ENCODE assay signal across 1 cellular context in the genomic region with DNA sequence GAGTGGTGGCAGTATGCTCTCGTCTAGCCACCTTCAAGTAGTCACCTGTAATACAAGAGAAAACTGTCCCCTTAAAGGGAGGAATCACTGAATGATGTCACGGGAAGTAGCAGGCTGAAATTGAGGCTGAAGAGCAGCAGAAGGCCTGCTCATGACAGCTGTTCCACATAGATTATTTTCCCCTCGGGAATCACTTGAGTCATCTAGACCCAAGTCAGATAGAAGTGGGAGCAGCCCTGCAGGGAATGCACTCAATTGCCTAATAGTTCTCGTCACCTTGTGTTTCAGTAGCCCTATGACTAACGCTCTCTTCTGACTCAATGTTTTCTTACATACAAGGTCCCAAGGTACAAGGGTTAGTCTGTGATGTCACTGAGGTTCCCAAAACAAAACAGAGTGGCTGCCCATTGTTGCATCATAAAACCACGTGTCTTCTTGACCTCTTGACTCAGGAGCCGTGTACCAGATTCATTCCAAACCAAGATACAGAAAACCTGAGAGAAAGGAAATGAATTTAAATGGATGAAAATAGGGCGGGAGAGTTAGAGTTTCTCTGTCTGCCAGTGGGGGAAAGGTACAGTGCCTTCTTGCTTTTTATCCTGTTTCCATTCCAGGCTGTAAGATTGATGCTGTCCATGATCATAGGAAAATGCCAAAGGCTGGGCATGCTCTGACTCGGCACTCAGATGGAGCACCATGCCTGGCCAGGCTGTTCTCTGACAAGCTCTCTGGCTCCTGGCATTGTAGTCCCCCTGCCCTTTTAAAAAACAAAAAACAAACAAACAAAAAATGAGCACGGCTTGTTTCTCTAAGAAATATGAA.
TF ChIP-seq lines count a peak whose summit lies in the region.

No MANE protein-coding gene starts in this region.

TF ChIP-seq in HepG2, 621 proteins besides CTCF, POLR2A, EP300 and RAD21 (continued from another document and continues in another):
- TF ChIP-seq, protein P1, sequence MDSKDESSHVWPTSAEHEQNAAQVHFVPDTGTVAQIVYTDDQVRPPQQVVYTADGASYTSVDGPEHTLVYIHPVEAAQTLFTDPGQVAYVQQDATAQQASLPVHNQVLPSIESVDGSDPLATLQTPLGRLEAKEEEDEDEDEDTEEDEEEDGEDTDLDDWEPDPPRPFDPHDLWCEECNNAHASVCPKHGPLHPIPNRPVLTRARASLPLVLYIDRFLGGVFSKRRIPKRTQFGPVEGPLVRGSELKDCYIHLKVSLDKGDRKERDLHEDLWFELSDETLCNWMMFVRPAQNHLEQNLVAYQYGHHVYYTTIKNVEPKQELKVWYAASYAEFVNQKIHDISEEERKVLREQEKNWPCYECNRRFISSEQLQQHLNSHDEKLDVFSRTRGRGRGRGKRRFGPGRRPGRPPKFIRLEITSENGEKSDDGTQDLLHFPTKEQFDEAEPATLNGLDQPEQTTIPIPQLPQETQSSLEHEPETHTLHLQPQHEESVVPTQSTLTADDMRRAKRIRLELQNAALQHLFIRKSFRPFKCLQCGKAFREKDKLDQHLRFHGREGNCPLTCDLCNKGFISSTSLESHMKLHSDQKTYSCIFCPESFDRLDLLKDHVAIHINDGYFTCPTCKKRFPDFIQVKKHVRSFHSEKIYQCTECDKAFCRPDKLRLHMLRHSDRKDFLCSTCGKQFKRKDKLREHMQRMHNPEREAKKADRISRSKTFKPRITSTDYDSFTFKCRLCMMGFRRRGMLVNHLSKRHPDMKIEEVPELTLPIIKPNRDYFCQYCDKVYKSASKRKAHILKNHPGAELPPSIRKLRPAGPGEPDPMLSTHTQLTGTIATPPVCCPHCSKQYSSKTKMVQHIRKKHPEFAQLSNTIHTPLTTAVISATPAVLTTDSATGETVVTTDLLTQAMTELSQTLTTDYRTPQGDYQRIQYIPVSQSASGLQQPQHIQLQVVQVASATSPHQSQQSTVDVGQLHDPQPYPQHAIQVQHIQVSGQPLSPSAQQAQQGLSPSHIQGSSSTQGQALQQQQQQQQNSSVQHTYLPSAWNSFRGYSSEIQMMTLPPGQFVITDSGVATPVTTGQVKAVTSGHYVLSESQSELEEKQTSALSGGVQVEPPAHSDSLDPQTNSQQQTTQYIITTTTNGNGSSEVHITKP (CRISPR knock-in tag; IDR thresholded peaks at IDR 0.05; ENCODE audit: low read depth), result 0 out of 2 replicates have a peak, but pooled peaks have one; percentile 44
- TF ChIP-seq ZBTB26 (CRISPR knock-in tag; IDR thresholded peaks at IDR 0.05; ENCODE audit: borderline replicate concordance) (peak; percentile 46; the same call in 1 of the 2 replicates), ZNF382 (CRISPR knock-in tag; IDR thresholded peaks at IDR 0.05; ENCODE audit: borderline replicate concordance) (no peak), KDM4B (CRISPR knock-in tag; IDR thresholded peaks at IDR 0.05) (peak; percentile 55; the same call in 1 of the 2 replicates), ONECUT2 (CRISPR knock-in tag; IDR thresholded peaks at IDR 0.05) (no peak), KLF16 (CRISPR knock-in tag; IDR thresholded peaks at IDR 0.05) (peak in 1 of 2 experiments; percentile 63; a peak in 1 of 4 replicates), FOXA1 (IDR thresholded peaks at IDR 0.05) (no peak), FOXA1 (CRISPR knock-in tag; IDR thresholded peaks at IDR 0.05) (peak; percentile 58), CEBPG (CRISPR knock-in tag; IDR thresholded peaks at IDR 0.05) (peak; percentile 91), KDM2A (CRISPR knock-in tag; IDR thresholded peaks at IDR 0.05; ENCODE audit: borderline replicate concordance, low read depth) (0 out of 2 replicates have a peak, but pooled peaks have one; percentile 47), FOXA3 (CRISPR knock-in tag; IDR thresholded peaks at IDR 0.05) (peak; percentile 78), HDAC1 (CRISPR knock-in tag; IDR thresholded peaks at IDR 0.05) (no peak), ZNF839 (CRISPR knock-in tag; IDR thresholded peaks at IDR 0.05; ENCODE audit: borderline replicate concordance) (no peak), RAD51 (IDR thresholded peaks at IDR 0.05; ENCODE audit: borderline replicate concordance) (peak; percentile 34; the same call in 1 of the 2 replicates), ZMAT5 (CRISPR knock-in tag; IDR thresholded peaks at IDR 0.05; ENCODE audit: borderline replicate concordance, low read depth) (no peak), MAFG (CRISPR knock-in tag; IDR thresholded peaks at IDR 0.05) (no peak), HNRNPL (IDR thresholded peaks at IDR 0.05; ENCODE audit: low read depth, low read length) (no peak), PLRG1 (conservative IDR thresholded peaks at IDR 0.05) (no peak), ZNF644 (CRISPR knock-in tag; IDR thresholded peaks at IDR 0.05; ENCODE audit: low read depth) (peak; percentile 63; the same call in 1 of the 2 replicates), ZZZ3 (CRISPR knock-in tag; IDR thresholded peaks at IDR 0.05; ENCODE audit: borderline replicate concordance) (no peak), NFYB (CRISPR knock-in tag; IDR thresholded peaks at IDR 0.05) (no peak), SIN3A (IDR thresholded peaks at IDR 0.05; ENCODE audit: borderline replicate concordance, low read depth, low read length) (no peak), PAX8 (CRISPR knock-in tag; IDR thresholded peaks at IDR 0.05; ENCODE audit: borderline replicate concordance) (no peak), SMAD1 (CRISPR knock-in tag; IDR thresholded peaks at IDR 0.05; ENCODE audit: borderline replicate concordance, low read depth) (no peak), KAT8 (CRISPR knock-in tag; IDR thresholded peaks at IDR 0.05) (peak; percentile 62; the same call in 1 of the 2 replicates), ZBTB21 (CRISPR knock-in tag; IDR thresholded peaks at IDR 0.05) (peak; percentile 100), FOXJ3 (CRISPR knock-in tag; IDR thresholded peaks at IDR 0.05; ENCODE audit: borderline replicate concordance) (no peak), THAP11 (CRISPR knock-in tag; IDR thresholded peaks at IDR 0.05) (peak; percentile 70; the same call in 1 of the 2 replicates), TBX3 (IDR thresholded peaks at IDR 0.05; ENCODE audit: borderline replicate concordance) (0 out of 2 replicates have a peak, but pooled peaks have one; percentile 21), BRF2 (CRISPR knock-in tag; IDR thresholded peaks at IDR 0.05) (no peak), ELF3 (CRISPR knock-in tag; IDR thresholded peaks at IDR 0.05) (no peak), ZNF749 (CRISPR knock-in tag; IDR thresholded peaks at IDR 0.05; ENCODE audit: borderline replicate concordance) (no peak), ZSCAN9 (CRISPR knock-in tag; IDR thresholded peaks at IDR 0.05; ENCODE audit: borderline replicate concordance) (no peak; the same call in 1 of the 2 replicates), ZNF30 (CRISPR knock-in tag; IDR thresholded peaks at IDR 0.05) (no peak), JDP2 (CRISPR knock-in tag; IDR thresholded peaks at IDR 0.05; ENCODE audit: borderline replicate concordance) (no peak), NR2C2 (CRISPR knock-in tag; IDR thresholded peaks at IDR 0.05; ENCODE audit: borderline replicate concordance) (peak; percentile 62; the same call in 1 of the 2 replicates), ZNF34 (CRISPR knock-in tag; IDR thresholded peaks at IDR 0.05; ENCODE audit: borderline replicate concordance) (no peak), CREB1 (IDR thresholded peaks at IDR 0.05) (peak; percentile 91), CREB1 (CRISPR knock-in tag; IDR thresholded peaks at IDR 0.05) (peak; percentile 95), MIER2 (CRISPR knock-in tag; IDR thresholded peaks at IDR 0.05) (no peak), SKI (IDR thresholded peaks at IDR 0.05; ENCODE audit: partially characterized antibody) (no peak), GATAD1 (CRISPR knock-in tag; IDR thresholded peaks at IDR 0.05) (0 out of 2 replicates have a peak, but pooled peaks have one; percentile 30), NR2F6 (IDR thresholded peaks at IDR 0.05) (peak; percentile 86), NR2F6 (CRISPR knock-in tag; IDR thresholded peaks at IDR 0.05) (peak; percentile 90)
- TF ChIP-seq, protein P2, sequence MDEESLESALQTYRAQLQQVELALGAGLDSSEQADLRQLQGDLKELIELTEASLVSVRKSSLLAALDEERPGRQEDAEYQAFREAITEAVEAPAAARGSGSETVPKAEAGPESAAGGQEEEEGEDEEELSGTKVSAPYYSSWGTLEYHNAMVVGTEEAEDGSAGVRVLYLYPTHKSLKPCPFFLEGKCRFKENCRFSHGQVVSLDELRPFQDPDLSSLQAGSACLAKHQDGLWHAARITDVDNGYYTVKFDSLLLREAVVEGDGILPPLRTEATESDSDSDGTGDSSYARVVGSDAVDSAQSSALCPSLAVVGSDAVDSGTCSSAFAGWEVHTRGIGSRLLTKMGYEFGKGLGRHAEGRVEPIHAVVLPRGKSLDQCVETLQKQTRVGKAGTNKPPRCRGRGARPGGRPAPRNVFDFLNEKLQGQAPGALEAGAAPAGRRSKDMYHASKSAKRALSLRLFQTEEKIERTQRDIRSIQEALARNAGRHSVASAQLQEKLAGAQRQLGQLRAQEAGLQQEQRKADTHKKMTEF (CRISPR knock-in tag; IDR thresholded peaks at IDR 0.05), result 0 out of 2 replicates have a peak, but pooled peaks have one; percentile 45
- TF ChIP-seq, protein P3, sequence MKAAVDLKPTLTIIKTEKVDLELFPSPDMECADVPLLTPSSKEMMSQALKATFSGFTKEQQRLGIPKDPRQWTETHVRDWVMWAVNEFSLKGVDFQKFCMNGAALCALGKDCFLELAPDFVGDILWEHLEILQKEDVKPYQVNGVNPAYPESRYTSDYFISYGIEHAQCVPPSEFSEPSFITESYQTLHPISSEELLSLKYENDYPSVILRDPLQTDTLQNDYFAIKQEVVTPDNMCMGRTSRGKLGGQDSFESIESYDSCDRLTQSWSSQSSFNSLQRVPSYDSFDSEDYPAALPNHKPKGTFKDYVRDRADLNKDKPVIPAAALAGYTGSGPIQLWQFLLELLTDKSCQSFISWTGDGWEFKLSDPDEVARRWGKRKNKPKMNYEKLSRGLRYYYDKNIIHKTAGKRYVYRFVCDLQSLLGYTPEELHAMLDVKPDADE (CRISPR knock-in tag; IDR thresholded peaks at IDR 0.05), result no peak
- TF ChIP-seq, protein P4, sequence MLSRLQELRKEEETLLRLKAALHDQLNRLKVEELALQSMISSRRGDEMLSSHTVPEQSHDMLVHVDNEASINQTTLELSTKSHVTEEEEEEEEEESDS (CRISPR knock-in tag; IDR thresholded peaks at IDR 0.05; ENCODE audit: borderline replicate concordance), result no peak
- TF ChIP-seq, protein P5, sequence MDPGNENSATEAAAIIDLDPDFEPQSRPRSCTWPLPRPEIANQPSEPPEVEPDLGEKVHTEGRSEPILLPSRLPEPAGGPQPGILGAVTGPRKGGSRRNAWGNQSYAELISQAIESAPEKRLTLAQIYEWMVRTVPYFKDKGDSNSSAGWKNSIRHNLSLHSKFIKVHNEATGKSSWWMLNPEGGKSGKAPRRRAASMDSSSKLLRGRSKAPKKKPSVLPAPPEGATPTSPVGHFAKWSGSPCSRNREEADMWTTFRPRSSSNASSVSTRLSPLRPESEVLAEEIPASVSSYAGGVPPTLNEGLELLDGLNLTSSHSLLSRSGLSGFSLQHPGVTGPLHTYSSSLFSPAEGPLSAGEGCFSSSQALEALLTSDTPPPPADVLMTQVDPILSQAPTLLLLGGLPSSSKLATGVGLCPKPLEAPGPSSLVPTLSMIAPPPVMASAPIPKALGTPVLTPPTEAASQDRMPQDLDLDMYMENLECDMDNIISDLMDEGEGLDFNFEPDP (CRISPR knock-in tag; conservative IDR thresholded peaks at IDR 0.05), result no peak
- TF ChIP-seq, protein P6, sequence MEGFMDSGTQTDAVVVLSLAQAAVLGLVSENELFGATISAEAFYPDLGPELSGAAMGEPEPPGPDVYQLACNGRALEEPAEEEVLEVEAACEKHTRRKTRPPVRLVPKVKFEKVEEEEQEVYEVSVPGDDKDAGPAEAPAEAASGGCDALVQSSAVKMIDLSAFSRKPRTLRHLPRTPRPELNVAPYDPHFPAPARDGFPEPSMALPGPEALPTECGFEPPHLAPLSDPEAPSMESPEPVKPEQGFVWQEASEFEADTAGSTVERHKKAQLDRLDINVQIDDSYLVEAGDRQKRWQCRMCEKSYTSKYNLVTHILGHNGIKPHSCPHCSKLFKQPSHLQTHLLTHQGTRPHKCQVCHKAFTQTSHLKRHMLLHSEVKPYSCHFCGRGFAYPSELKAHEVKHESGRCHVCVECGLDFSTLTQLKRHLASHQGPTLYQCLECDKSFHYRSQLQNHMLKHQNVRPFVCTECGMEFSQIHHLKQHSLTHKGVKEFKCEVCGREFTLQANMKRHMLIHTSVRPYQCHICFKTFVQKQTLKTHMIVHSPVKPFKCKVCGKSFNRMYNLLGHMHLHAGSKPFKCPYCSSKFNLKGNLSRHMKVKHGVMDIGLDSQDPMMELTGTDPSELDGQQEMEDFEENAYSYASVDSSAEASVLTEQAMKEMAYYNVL (CRISPR knock-in tag; IDR thresholded peaks at IDR 0.05; ENCODE audit: borderline replicate concordance), result no peak
- TF ChIP-seq, protein P7, sequence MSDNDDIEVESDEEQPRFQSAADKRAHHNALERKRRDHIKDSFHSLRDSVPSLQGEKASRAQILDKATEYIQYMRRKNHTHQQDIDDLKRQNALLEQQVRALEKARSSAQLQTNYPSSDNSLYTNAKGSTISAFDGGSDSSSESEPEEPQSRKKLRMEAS (IDR thresholded peaks at IDR 0.05), result peak; percentile 29; the same call in 1 of the 2 replicates
